Comparison of ENCODE assay signal across 14 cellular contexts in the genomic region with DNA sequence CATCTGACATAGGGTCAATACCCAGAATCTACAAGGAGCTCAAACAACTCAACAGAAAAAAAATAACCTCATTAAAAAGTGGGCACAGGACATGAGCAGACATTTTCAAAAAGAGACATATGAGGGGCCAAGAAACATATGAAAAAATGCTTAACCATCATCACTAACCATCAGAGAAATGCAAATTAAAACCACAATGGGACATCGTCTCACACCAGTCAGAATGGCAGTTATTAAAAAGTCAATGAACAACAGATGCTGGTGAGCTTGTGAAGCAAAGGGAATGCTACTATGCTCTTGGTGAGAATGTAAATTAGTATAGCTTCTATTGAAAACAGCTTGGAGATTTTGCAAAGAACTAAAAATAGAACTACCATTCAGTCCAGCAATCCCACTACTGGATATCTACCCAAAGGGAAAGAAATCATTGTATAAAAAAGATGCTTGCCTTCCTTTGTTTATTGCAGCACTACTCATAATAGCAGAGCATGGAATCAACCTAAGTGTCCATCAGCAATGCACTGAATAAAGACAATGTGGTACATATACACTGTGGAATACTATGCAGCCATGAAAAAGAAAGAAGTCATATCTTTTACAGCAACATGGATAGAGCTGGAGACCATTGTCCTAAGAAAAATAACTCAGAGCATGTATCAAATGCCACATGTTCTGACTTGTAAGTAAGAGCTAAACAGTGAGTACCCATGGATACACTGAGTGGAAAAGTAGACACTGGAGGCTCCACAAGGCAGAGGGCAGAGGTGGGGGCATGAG.
"Had no signal": no experiment of that assay in that cellular context is flagged by ENCODE, and none has a peak within 500 bp of the region (broad histone marks: within the 10 kb centered on the region; RNA-seq: fewer than 3 reads in every experiment).

No MANE protein-coding gene starts in this region.

- H3K4me1 Mint-ChIP-seq: neural crest cell had no signal

- H3K9me3 ChIP-seq: esophagus muscularis mucosa, lower lobe of right lung, tibial nerve, vagina had no signal

- H3K4me3 Mint-ChIP-seq: activated T-cell treated with anti-CD3 and anti-CD28 coated beads, Interleukin-2, amount 50 U/mL, for 72 hours; mesothelial cell of epicardium; neural crest cell; stimulated activated naive B cell treated with anti-CD40 and anti-IgM and Interleukin-4, amounts not matched to agents 10 μg/mL and 1 μg/mL and 100 μg/mL, for 72 hours had no signal

- H3K4me3 ChIP-seq: esophagus muscularis mucosa, lower lobe of right lung, tibial nerve, vagina had no signal

- H3K27ac Mint-ChIP-seq: activated T-cell treated with anti-CD3 and anti-CD28 coated beads, Interleukin-2, amount 50 U/mL, for 72 hours; mesothelial cell of epicardium; stimulated activated naive B cell treated with anti-CD40 and anti-IgM and Interleukin-4, amounts not matched to agents 10 μg/mL and 1 μg/mL and 100 μg/mL, for 72 hours had no signal

- H3K36me3 ChIP-seq: esophagus muscularis mucosa, lower lobe of right lung, tibial nerve, vagina had no signal

- H3K27me3 ChIP-seq: tibial nerve, vagina had no signal

- H3K9me3 Mint-ChIP-seq: activated T-cell treated with anti-CD3 and anti-CD28 coated beads, Interleukin-2, amount 50 U/mL, for 72 hours; mesothelial cell of epicardium; neural crest cell; stimulated activated naive B cell treated with anti-CD40 and anti-IgM and Interleukin-4, amounts not matched to agents 10 μg/mL and 1 μg/mL and 100 μg/mL, for 72 hours had no signal

- ATAC-seq: activated T-cell treated with anti-CD3 and anti-CD28 coated beads, Interleukin-2, amount 50 U/mL, for 72 hours; left cardiac atrium; lower lobe of right lung; sciatic nerve; stimulated activated naive B cell treated with anti-CD40 and anti-IgM and Interleukin-4, amounts not matched to agents 10 μg/mL and 1 μg/mL and 100 μg/mL, for 72 hours had no signal

- H3K27ac ChIP-seq: esophagus muscularis mucosa, lower lobe of right lung, tibial nerve, vagina had no signal

- H3K36me3 Mint-ChIP-seq: mesothelial cell of epicardium had no signal

- H3K4me1 ChIP-seq: esophagus muscularis mucosa, lower lobe of right lung, tibial nerve had no signal

- DNase-seq: activated CD4-positive, alpha-beta T cell treated with anti-CD3 and anti-CD28 coated beads, Interleukin-2, amount 50 U/mL, for 48 hours; activated CD4-positive, CD25-positive, alpha-beta regulatory T cell treated with anti-CD3 and anti-CD28 coated beads, Interleukin-2, amount 50 U/mL, for 72 hours; activated naive CD4-positive, alpha-beta T cell treated with Interleukin-2 at 50 U/mL for 16 hours; activated T-cell treated with anti-CD3 and anti-CD28 coated beads, Interleukin-2, amount 50 U/mL, for 72 hours; left cardiac atrium; lower lobe of right lung; stimulated activated CD4-positive, alpha-beta T cell treated with anti-CD3 and anti-CD28 coated beads, Interleukin-2, amount 100 ng/mL, for 24 hours; stimulated activated naive B cell treated with anti-CD40 and anti-IgM and Interleukin-4, amounts not matched to agents 10 μg/mL and 1 μg/mL and 100 μg/mL, for 72 hours had no signal
